ENCODE assay signal across 18 cellular contexts in the genomic region with DNA sequence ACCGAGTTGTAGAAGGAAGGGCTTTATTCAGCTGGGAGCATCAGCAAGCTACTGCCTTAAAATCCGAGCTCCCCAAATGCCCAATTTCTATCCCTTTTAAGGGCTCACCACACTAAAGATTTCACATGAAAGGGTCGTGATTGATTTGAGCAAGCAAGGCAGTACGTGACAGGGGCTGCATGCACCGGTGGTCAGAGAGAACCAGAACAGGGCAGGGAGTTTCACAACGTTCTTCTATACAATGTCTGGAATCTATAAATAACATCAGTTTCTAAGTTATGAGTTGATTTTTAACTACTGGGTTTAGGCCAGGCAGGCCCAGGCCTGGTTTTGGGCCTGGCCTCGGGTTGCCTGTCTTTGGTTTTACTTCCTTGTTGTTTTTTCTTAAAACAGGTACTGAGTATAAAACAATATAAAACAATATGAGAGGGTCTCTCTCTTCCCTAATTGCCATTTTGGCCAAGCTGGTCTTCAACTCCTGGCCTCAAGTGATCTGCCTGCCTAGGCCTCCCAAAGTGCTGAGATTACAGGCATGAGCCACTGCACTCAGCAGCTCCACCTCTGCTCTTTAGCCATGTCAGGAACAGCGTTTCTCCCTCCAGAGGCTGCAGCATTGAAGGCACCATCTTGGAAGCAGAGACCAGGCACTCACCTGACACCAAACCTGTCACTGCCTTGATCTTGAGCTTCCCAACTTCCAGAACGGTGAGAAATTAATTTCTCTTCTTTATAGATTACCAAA. TPM values are rescaled to one million over a fixed set of nuclear protein-coding genes. Genes with fewer than 3 reads are reported as not detected.
DNase-seq lines count a peak whose midpoint lies in the region; ATAC-seq, FAIRE-seq and TF ChIP-seq lines count a peak whose summit lies in the region.
"Not testable (repeated sequence)": the region's sequence is repeated elsewhere in the genome, so short reads cannot be mapped to it uniquely, and the experiment has no call there.
"Had no signal": no experiment of that assay in that cellular context is flagged by ENCODE, and none has a peak within 500 bp of the region (broad histone marks: within the 10 kb centered on the region; RNA-seq: fewer than 3 reads in every experiment).

No MANE protein-coding gene starts in this region.

- peaks cover 23% of the 10 kb centered on the region for H3K4me1 ChIP-seq in GM12878 (ENCODE audit: control insufficient read depth, insufficient read depth, low read length)

- H3K9ac ChIP-seq in GM12878 (ENCODE audit: control insufficient read depth, insufficient read depth, low read length): peak overlapping the region; percentile 38; the same call in 1 of the 2 replicates

- SMC1A ChIA-PET in GM12878 (lab: Charles Lee; ENCODE audit: uncharacterized antibody, unreplicated experiment): interaction anchor here (0.7 to 8.1 kb wide), 22 partner anchors 13 to 168 kb away, joined by 3 to 88 read pairs (median 5); a partner anchor contains a TSS

- peak; percentile 23 for TF ChIP-seq POLR2A in GM15510 (IDR thresholded peaks at IDR 0.05; ENCODE audit: borderline replicate concordance, extremely low read depth, insufficient read length)
- 0 out of 2 replicates have a peak, but pooled peaks have one; percentile 26 for TF ChIP-seq POLR2A in GM12878 (IDR thresholded peaks at IDR 0.05; ENCODE audit: low read depth, low read length)

- H3K36me3 ChIP-seq in GM12878 (ENCODE audit: control insufficient read depth in 2 of 2, insufficient read depth in 2 of 2, low read length in 1 of 2): not testable (repeated sequence)

- not testable (repeated sequence) for H3K79me2 ChIP-seq in GM12878 (ENCODE audit: control insufficient read depth, insufficient read depth, low read length)

- peak overlapping the region; percentile 72 for H2AFZ ChIP-seq in GM12878 (ENCODE audit: control insufficient read depth, low read depth, low read length)

- peak overlapping the region; percentile 8; the same call in 1 of the 2 replicates for H3K4me3 ChIP-seq in GM12878

- peak overlapping the region; percentile 90 for H3K27ac ChIP-seq in GM12878 (ENCODE audit: control insufficient read depth, insufficient read depth)

- TF ChIP-seq EP300 in GM12878 (IDR thresholded peaks at IDR 0.05; ENCODE audit: borderline replicate concordance in 1 of 2, control insufficient read depth in 1 of 2, low read depth in 2 of 2, low read length in 2 of 2): peak in 1 of 2 experiments; percentile 62; a peak in 1 of 4 replicates

- 12% methylated on average over 9 of the region's 9 CpGs for WGBS in GM12878 (ENCODE audit: insufficient coverage, insufficient replicate concordance, low lambda C conversion rate, missing lambda C conversion rate)

- ATAC-seq in GM18873 (IDR thresholded peaks at IDR 0.05; ENCODE audit: low FRiP score, unreplicated experiment): peak; percentile 56
- peak; percentile 57 for ATAC-seq in GM19438 (IDR thresholded peaks at IDR 0.05; ENCODE audit: low read depth, unreplicated experiment)
- peak; percentile 57 for ATAC-seq in GM21619 (IDR thresholded peaks at IDR 0.05; ENCODE audit: unreplicated experiment)
- ATAC-seq in HG02763 (IDR thresholded peaks at IDR 0.05; ENCODE audit: unreplicated experiment): peak; percentile 51
- ATAC-seq in HG03064 (IDR thresholded peaks at IDR 0.05; ENCODE audit: low read depth, unreplicated experiment): peak; percentile 56
- peak; percentile 52 for ATAC-seq in HG03439 (IDR thresholded peaks at IDR 0.05; ENCODE audit: unreplicated experiment)
- peak; percentile 76 for ATAC-seq in GM12878

- not testable (repeated sequence) for TF ChIP-seq CTCF in GM12878 (IDR thresholded peaks at IDR 0.05 in 2 of 3, conservative IDR thresholded peaks at IDR 0.05 in 1 of 3; ENCODE audit: control insufficient read depth in 2 of 3, extremely low read depth in 1 of 3, insufficient read depth in 1 of 3, low read depth in 3 of 3, low read length in 3 of 3)

- in situ Hi-C loops in GM12878 (cut with MboI): loop anchor here (25.0 kb wide), 1 partner anchor 1774 kb away; a partner anchor contains a TSS

- CTCF ChIA-PET in GM12878 (lab: Yijun Ruan, JAX): interaction anchor here (0.6 to 8.1 kb wide), 33 partner anchors 9 to 391 kb away, joined by 3 to 185 read pairs (median 4); a partner anchor contains a TSS

- RAD21 ChIA-PET in GM12878 (lab: Charles Lee; ENCODE audit: unreplicated experiment): interaction anchor here (0.9 to 5.3 kb wide), 14 partner anchors 11 to 177 kb away, joined by 3 to 58 read pairs (median 5); a partner anchor contains a TSS

- not testable (repeated sequence) for BruUV-seq in GM12878 (replicated peaks; lab: Mats Ljungman, UMichigan)

- intact Hi-C loops in GM12878 (cut with micrococcal nuclease; ENCODE audit: unreplicated experiment): loop anchor here (1.0 to 5.0 kb wide), 5 partner anchors 21 to 161 kb away; no protein-coding TSS in a partner anchor

- DNase-seq in GM12878 (ENCODE audit: low read depth, low spot score): peak; percentile 66

- TF ChIP-seq RAD21 in GM12878 (IDR thresholded peaks at IDR 0.05; ENCODE audit: insufficient read depth, low read depth, low read length): not testable (repeated sequence)

- not testable (repeated sequence) for H4K20me1 ChIP-seq in GM12878 (ENCODE audit: control insufficient read depth, insufficient read depth)

- peak overlapping the region; percentile 38; the same call in 1 of the 2 replicates for H3K4me2 ChIP-seq in GM12878 (ENCODE audit: control insufficient read depth, insufficient read depth)

- not testable (repeated sequence) for H3K27me3 ChIP-seq in GM12878 (replicated peaks in 1 of 2; ENCODE audit: control insufficient read depth in 2 of 2, insufficient read depth in 2 of 2, low read length in 1 of 2)

- not testable (repeated sequence) for FAIRE-seq in GM12878 (lab: Jason Lieb, UNC)

- not testable (repeated sequence) for H3K9me3 ChIP-seq in GM12878 (replicated peaks; ENCODE audit: control insufficient read depth, insufficient read depth, low read length)

- POLR2A ChIA-PET in GM12878 (lab: Charles Lee): interaction anchor here (0.9 to 4.9 kb wide), 4 partner anchors 12 to 391 kb away, joined by 3 to 25 read pairs (median 6); a partner anchor contains a TSS

TF ChIP-seq in GM12878, 131 proteins besides CTCF, POLR2A, EP300 and RAD21 (continues in another document):
- peak; percentile 37; the same call in 1 of the 2 replicates for TF ChIP-seq IKZF1 (conservative IDR thresholded peaks at IDR 0.05)
- TF ChIP-seq CHD2 (IDR thresholded peaks at IDR 0.05; ENCODE audit: borderline replicate concordance, low read depth, low read length): 0 out of 2 replicates have a peak, but pooled peaks have one; percentile 9
- TF ChIP-seq NR2F1 (conservative IDR thresholded peaks at IDR 0.05): 0 out of 2 replicates have a peak, but pooled peaks have one; percentile 21
- 0 out of 2 replicates have a peak, but pooled peaks have one; percentile 35 for TF ChIP-seq BCL11A (IDR thresholded peaks at IDR 0.05; ENCODE audit: low read depth, low read length)
- peak; percentile 36; the same call in 1 of the 2 replicates for TF ChIP-seq ATF7 (IDR thresholded peaks at IDR 0.05; ENCODE audit: low read depth)
- TF ChIP-seq MTA2 (IDR thresholded peaks at IDR 0.05; ENCODE audit: low read depth): 0 out of 2 replicates have a peak, but pooled peaks have one; percentile 53

RNA-seq across cellular contexts. Expression of a gene that starts 41.4 kb away (rescaled TPM):
- 3.7 and 4.6 TPM in 2 replicates for total RNA-seq in GM12878 (2013; cell fraction: nucleolus; rRNA removed)
- 3.4 TPM in 2 replicates for total RNA-seq in GM12878 (2014; rRNA removed)
- 5.2 and 5.9 TPM in 2 replicates for total RNA-seq in GM12878 (2014; rRNA removed; fragmentation: Illumina TruSeq; extraction: Trizol)
- total RNA-seq in GM12878 (2021): 5.6 and 5.7 TPM in 2 replicates
- 4.6 TPM for polyA plus RNA-seq in GM12878 (2011; ENCODE audit: low read depth)
- polyA plus RNA-seq in GM12878 (2011; rRNA removed): 3.2 and 4.0 TPM in 2 replicates
- polyA plus RNA-seq in GM12878 (2011; cell fraction: cytosol; rRNA removed): 2.2 and 2.6 TPM in 2 replicates
- 2.0 and 2.8 TPM in 2 replicates for polyA plus RNA-seq in GM12878 (2011; cell fraction: nucleus; rRNA removed)
- polyA plus RNA-seq in GM12878 (2012): 4.1 TPM in 2 replicates
- polyA plus RNA-seq in GM12878 (2014; fragmentation: Illumina TruSeq; extraction: Trizol): 5.7 and 6.1 TPM in 2 replicates
- polyA plus RNA-seq in GM12878 (2014; fragmentation: Nextera tagmentation; extraction: Ambion mirVana): 1 to 10 TPM; 7.1 to 9.0 TPM
- 3.3 TPM in 2 replicates for polyA plus RNA-seq in GM12878 (2014; rRNA removed)
- polyA plus RNA-seq in GM12878 (2016; fragmentation: Nextera tagmentation; extraction: Ambion mirVana): 10 to 100 TPM in 1 of 2 experiments, 1 to 10 TPM in 1; 8.5 to 10.9 TPM
- polyA minus RNA-seq in GM12878 (2011; rRNA and poly(A)+ RNA removed): 5.4 and 7.2 TPM in 2 replicates
- 2.2 TPM in 1 of 2 replicates, not detected in the other for polyA minus RNA-seq in GM12878 (2011; cell fraction: cytosol; rRNA and poly(A)+ RNA removed)
- polyA minus RNA-seq in GM12878 (2011; cell fraction: nucleus; rRNA and poly(A)+ RNA removed): 1.9 and 2.6 TPM in 2 replicates
- total RNA-seq: HT-29, lower leg skin had no signal

RNA-seq across cellular contexts. Expression of a gene that starts 59.1 kb away (rescaled TPM):
- total RNA-seq in GM12878 (2013; cell fraction: nucleolus; rRNA removed): not detected in 2 replicates
- total RNA-seq in GM12878 (2014; rRNA removed): 0.85 and 1.9 TPM in 2 replicates
- total RNA-seq in GM12878 (2014; rRNA removed; fragmentation: Illumina TruSeq; extraction: Trizol): 0.55 and 0.89 TPM in 2 replicates
- total RNA-seq in GM12878 (2021): 0.64 and 1.3 TPM in 2 replicates
- polyA plus RNA-seq in GM12878 (2011; ENCODE audit: low read depth): 0.12 TPM
- polyA plus RNA-seq in GM12878 (2011; rRNA removed): 6.9 and 13.1 TPM in 2 replicates
- 2.3 and 2.5 TPM in 2 replicates for polyA plus RNA-seq in GM12878 (2011; cell fraction: cytosol; rRNA removed)
- 2.4 and 4.1 TPM in 2 replicates for polyA plus RNA-seq in GM12878 (2011; cell fraction: nucleus; rRNA removed)
- polyA plus RNA-seq in GM12878 (2012): 0.30 and 0.42 TPM in 2 replicates
- 0.79 and 0.82 TPM in 2 replicates for polyA plus RNA-seq in GM12878 (2014; fragmentation: Illumina TruSeq; extraction: Trizol)
- polyA plus RNA-seq in GM12878 (2014; fragmentation: Nextera tagmentation; extraction: Ambion mirVana): 1 to 10 TPM; 1.2 TPM
- 0.86 and 1.4 TPM in 2 replicates for polyA plus RNA-seq in GM12878 (2014; rRNA removed)
- polyA plus RNA-seq in GM12878 (2016; fragmentation: Nextera tagmentation; extraction: Ambion mirVana): 1 to 10 TPM; 1.7 to 2.0 TPM
- polyA minus RNA-seq in GM12878 (2011; rRNA and poly(A)+ RNA removed): 1.6 and 2.9 TPM in 2 replicates
- polyA minus RNA-seq in GM12878 (2011; cell fraction: cytosol; rRNA and poly(A)+ RNA removed): 1.6 and 2.3 TPM in 2 replicates
- 1.7 and 2.9 TPM in 2 replicates for polyA minus RNA-seq in GM12878 (2011; cell fraction: nucleus; rRNA and poly(A)+ RNA removed)
- total RNA-seq: activated naive CD4-positive, alpha-beta T cell treated with anti-CD3 and anti-CD28 coated beads, Interleukin-2, amount 50 U/mL, for 72 hours; activated T-helper 1 cell treated with anti-CD3 and anti-CD28 coated beads, Interleukin-12 subunit alpha, Interleukin-12 subunit beta, Interleukin-2, Interleukin-4 antibody, amounts not matched to agents 30 ng/mL and 10 ng/mL and 1 ng/mL, durations not matched to agents 14 hours and 24 hours and 36 hours; HT-29; mucosa of descending colon; PC-9; psoas muscle; skeletal muscle tissue; T-cell; tibial nerve had no signal

Comparison
In these comparisons a context has a peak if more than half of its experiments do, and no peak if none do; other contexts are left out.
1. Peak in every context shown above with its lines: DNase-seq, ATAC-seq, H3K4me3 ChIP-seq and H3K27ac ChIP-seq.